32 cellular contexts compared by ENCODE assay signal in the genomic region with DNA sequence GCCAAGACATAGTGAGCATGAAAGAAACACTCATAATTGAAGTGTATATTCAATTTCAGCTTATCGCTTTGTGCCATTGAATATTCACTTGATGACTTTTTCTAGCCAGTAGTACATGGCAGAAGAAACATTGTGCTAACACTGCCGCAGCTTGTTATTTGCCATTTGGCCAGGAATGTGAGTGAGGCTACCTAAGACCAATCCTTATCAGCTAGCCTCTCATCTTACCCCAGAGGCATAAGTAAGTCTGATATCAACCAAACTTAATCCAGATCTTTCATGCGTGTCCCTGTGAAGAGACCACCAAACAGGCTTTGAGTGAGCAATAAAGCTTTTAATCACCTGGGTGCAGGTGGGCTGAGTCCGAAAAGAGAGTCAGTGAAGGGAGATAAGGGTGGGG.
"Had no signal": no experiment of that assay in that cellular context is flagged by ENCODE, and none has a peak within 500 bp of the region (broad histone marks: within the 10 kb centered on the region; RNA-seq: fewer than 3 reads in every experiment).

No MANE protein-coding gene starts in this region.

- H3K27me3 Mint-ChIP-seq: activated CD4-positive, alpha-beta memory T cell treated with anti-CD3 and anti-CD28 coated beads for 36 hours; activated naive CD4-positive, alpha-beta T cell treated with anti-CD3 and anti-CD28 coated beads, Interleukin-2, amount 10 ng/mL, durations not matched to agents 7 days and 5 days; activated naive CD8-positive, alpha-beta T cell treated with anti-CD3 and anti-CD28 coated beads, Interleukin-2, amount 10 ng/mL, durations not matched to agents 7 days and 5 days; brain; progenitor cell of endocrine pancreas had no signal

- H3K9me3 ChIP-seq: ascending aorta, lower lobe of right lung, ovary, thoracic aorta, upper lobe of left lung, vagina had no signal

- H3K27ac Mint-ChIP-seq: activated CD4-positive, alpha-beta memory T cell treated with anti-CD3 and anti-CD28 coated beads for 36 hours; activated naive CD4-positive, alpha-beta T cell treated with anti-CD3 and anti-CD28 coated beads, Interleukin-2, amount 10 ng/mL, durations not matched to agents 7 days and 5 days; activated naive CD8-positive, alpha-beta T cell treated with anti-CD3 and anti-CD28 coated beads, Interleukin-2, amount 10 ng/mL, durations not matched to agents 7 days and 5 days; brain; progenitor cell of endocrine pancreas had no signal

- H3K36me3 Mint-ChIP-seq: activated CD4-positive, alpha-beta memory T cell treated with anti-CD3 and anti-CD28 coated beads for 36 hours; activated naive CD4-positive, alpha-beta T cell treated with anti-CD3 and anti-CD28 coated beads, Interleukin-2, amount 10 ng/mL, durations not matched to agents 7 days and 5 days; activated naive CD8-positive, alpha-beta T cell treated with anti-CD3 and anti-CD28 coated beads, Interleukin-2, amount 10 ng/mL, durations not matched to agents 7 days and 5 days; brain had no signal

- H3K4me3 ChIP-seq: ascending aorta, cardiac muscle cell, coronary artery, dorsolateral prefrontal cortex, left lung, lower lobe of right lung, ovary, skin epidermis, thoracic aorta, upper lobe of left lung, vagina had no signal

- DNase-seq: activated CD4-positive, alpha-beta memory T cell treated with anti-CD3 and anti-CD28 coated beads for 36 hours; activated CD4-positive, alpha-beta T cell treated with anti-CD3 and anti-CD28 coated beads for 48 hours; activated CD8-positive, alpha-beta memory T cell treated with anti-CD3 and anti-CD28 coated beads, Interleukin-2, amount 50 U/mL, for 4 hours; activated gamma-delta T cell; activated naive CD4-positive, alpha-beta T cell treated with anti-CD3 and anti-CD28 coated beads, Interleukin-2, amount 10 ng/mL, durations not matched to agents 7 days and 5 days; activated naive CD8-positive, alpha-beta T cell treated with anti-CD3 and anti-CD28 coated beads, Interleukin-2, amount 10 ng/mL, durations not matched to agents 7 days and 5 days; activated T-cell treated with anti-CD3 and anti-CD28 coated beads, Interleukin-2, amount 50 U/mL, for 1 hour; dorsolateral prefrontal cortex; foreskin fibroblast; head of caudate nucleus; hippocampal formation; left lung; lower lobe of right lung; mesenchymal stem cell; ovary; stimulated activated CD4-positive, alpha-beta T cell treated with anti-CD3 and anti-CD28 coated beads, Interleukin-12 subunit alpha, Interleukin-12 subunit beta, amount 100 ng/mL, for 4 hours; stimulated activated CD4-positive, alpha-beta T cell treated with anti-CD3 and anti-CD28 coated beads, Interleukin-4, amount 100 ng/mL, for 1 hour; stimulated activated naive CD8-positive, alpha-beta T cell treated with anti-CD3 and anti-CD28 coated beads, Interleukin-15, Interleukin-2, amounts not matched to agents 100 U/mL and 50 U/mL, for 24 hours; upper lobe of left lung had no signal

- H3K4me1 ChIP-seq: ascending aorta, left lung, lower lobe of right lung, upper lobe of left lung, vagina had no signal

- H3K27ac ChIP-seq: ascending aorta, cardiac muscle cell, coronary artery, dorsolateral prefrontal cortex, left lung, lower lobe of right lung, ovary, skin epidermis, thoracic aorta, upper lobe of left lung, vagina, VCaP had no signal

- ATAC-seq: activated CD4-positive, CD25-positive, alpha-beta regulatory T cell treated with anti-CD3 and anti-CD28 coated beads, Interleukin-2, amount 50 U/mL, for 24 hours; esophagus mucosa; left lung; lower lobe of right lung; sciatic nerve; stimulated activated naive CD8-positive, alpha-beta T cell treated with anti-CD3 and anti-CD28 coated beads, Interleukin-15, Interleukin-2, amounts not matched to agents 100 U/mL and 50 U/mL, for 24 hours had no signal

- H3K4me3 Mint-ChIP-seq: activated CD4-positive, alpha-beta memory T cell treated with anti-CD3 and anti-CD28 coated beads for 36 hours; activated naive CD4-positive, alpha-beta T cell treated with anti-CD3 and anti-CD28 coated beads, Interleukin-2, amount 10 ng/mL, durations not matched to agents 7 days and 5 days; activated naive CD8-positive, alpha-beta T cell treated with anti-CD3 and anti-CD28 coated beads, Interleukin-2, amount 10 ng/mL, durations not matched to agents 7 days and 5 days; brain; nephron had no signal

- H3K36me3 ChIP-seq: ascending aorta, cardiac muscle cell, left lung, lower lobe of right lung, ovary, thoracic aorta, upper lobe of left lung, vagina had no signal

- H3K4me1 Mint-ChIP-seq: activated naive CD4-positive, alpha-beta T cell treated with anti-CD3 and anti-CD28 coated beads, Interleukin-2, amount 10 ng/mL, durations not matched to agents 7 days and 5 days; activated naive CD8-positive, alpha-beta T cell treated with anti-CD3 and anti-CD28 coated beads, Interleukin-2, amount 10 ng/mL, durations not matched to agents 7 days and 5 days; brain; nephron had no signal

- H3K27me3 ChIP-seq: ascending aorta, cardiac muscle cell, dorsolateral prefrontal cortex, left lung, ovary, upper lobe of left lung, vagina had no signal

- H3K9me3 Mint-ChIP-seq: brain had no signal
